8 cellular contexts compared by ENCODE assay signal in genomic region chr6:159762681-159763293, GRCh38. TPM values are rescaled to one million over a fixed set of nuclear protein-coding genes. Genes with fewer than 3 reads are reported as not detected.
A peak's percentile ranks its signal among the peaks of the same experiment; 100 is the strongest.
DNase-seq lines count a peak whose midpoint lies in the region; ATAC-seq and TF ChIP-seq lines count a peak whose summit lies in the region.

No MANE protein-coding gene starts in this region.

- no peaks in the 10 kb centered on the region for H4K20me1 ChIP-seq in KMS-11 (ENCODE audit: insufficient read depth)

- H3K27me3 ChIP-seq in KMS-11 (ENCODE audit: insufficient read depth, low read depth), result no peaks in the 10 kb centered on the region
- H3K27me3 ChIP-seq in skeletal muscle tissue (ENCODE audit: control insufficient read depth in 3 of 3, insufficient read depth in 3 of 3, low read length in 3 of 3), result no peaks in the 10 kb centered on the region

- H3K79me2 ChIP-seq in KMS-11 (ENCODE audit: insufficient read depth, low read depth), result no peaks in the 10 kb centered on the region

- H3K36me3 ChIP-seq in KMS-11 (ENCODE audit: insufficient read depth) (no peaks in the 10 kb centered on the region), skeletal muscle tissue (ENCODE audit: control insufficient read depth in 3 of 3, insufficient read depth in 3 of 3, low read length in 3 of 3) (peaks cover 17 to 25% (median 22%) of the 10 kb centered on the region in 3 donors)

- peak overlapping the region; percentile 95 for H3K27ac Mint-ChIP-seq in activated naive CD8-positive, alpha-beta T cell treated with anti-CD3 and anti-CD28 coated beads, Interleukin-2, amount 50 U/mL, for 24 hours

- H3K4me1 Mint-ChIP-seq in activated naive CD8-positive, alpha-beta T cell treated with anti-CD3 and anti-CD28 coated beads, Interleukin-2, amount 50 U/mL, for 24 hours, result peaks cover 35% of the 10 kb centered on the region

- peak overlapping the region; percentile 83 for H3K4me3 Mint-ChIP-seq in activated naive CD8-positive, alpha-beta T cell treated with anti-CD3 and anti-CD28 coated beads, Interleukin-2, amount 50 U/mL, for 24 hours

- H3K4me1 ChIP-seq in KMS-11 (ENCODE audit: low read depth, poor library complexity, severe bottlenecking), result peaks cover 13% of the 10 kb centered on the region
- peaks cover 13 to 21% (median 19%) of the 10 kb centered on the region in 3 donors for H3K4me1 ChIP-seq in skeletal muscle tissue (ENCODE audit: control insufficient read depth in 3 of 3, insufficient read depth in 3 of 3, low read length in 3 of 3)

- H3K4me3 ChIP-seq in AG04449 (ENCODE audit: low read depth, low read length) (peak overlapping the region; percentile 92), KMS-11 (IDR thresholded peaks at IDR 0.05; ENCODE audit: insufficient read depth, low read depth, low read length) (no peak overlapping the region), iPS-11a (ENCODE audit: low read depth, low read length) (peak overlapping the region; percentile 78), skeletal muscle tissue (ENCODE audit: low read length in 3 of 3) (peak overlapping the region; percentile 93 to 99 (median 99))

- CTCF ChIA-PET in AG04449 (lab: Yijun Ruan, JAX), result interaction anchor here (0.9 to 1.9 kb wide), 2 partner anchors 42 to 71 kb away, joined by 3 to 6 read pairs; no protein-coding TSS in a partner anchor

- DNase-seq in AG04449 (ENCODE audit: low read depth, low spot score) (no peak), middle frontal gyrus (ENCODE audit: extremely low spot score, low spot score) (no peak), KG1 (lab: John Stamatoyannopoulos, UW) (no peak)
- DNase-seq in activated naive CD8-positive, alpha-beta T cell treated with anti-CD3 and anti-CD28 coated beads, Interleukin-2, amount 50 U/mL, for 24 hours, result peak; percentile 16

- peak; percentile 5 for ATAC-seq in GM19023 (IDR thresholded peaks at IDR 0.05; ENCODE audit: unreplicated experiment)
- ATAC-seq in activated naive CD8-positive, alpha-beta T cell treated with anti-CD3 and anti-CD28 coated beads, Interleukin-2, amount 50 U/mL, for 24 hours, result no peak

- H3K9ac ChIP-seq in KMS-11 (peak overlapping the region; percentile 82; the same call in 1 of the 2 replicates), skeletal muscle tissue (ENCODE audit: low read depth in 1 of 3, low read length in 3 of 3) (peak overlapping the region; percentile 68 to 97 (median 81))

- H3K27ac ChIP-seq in KMS-11, result peak overlapping the region; percentile 40; the same call in 1 of the 2 replicates
- peak overlapping the region; percentile 91 for H3K27ac ChIP-seq in skeletal muscle tissue (ENCODE audit: low read depth, low read length)

- no peaks in the 10 kb centered on the region for H3K9me3 Mint-ChIP-seq in activated naive CD8-positive, alpha-beta T cell treated with anti-CD3 and anti-CD28 coated beads, Interleukin-2, amount 50 U/mL, for 24 hours

- peaks cover 35% of the 10 kb centered on the region for H3K36me3 Mint-ChIP-seq in activated naive CD8-positive, alpha-beta T cell treated with anti-CD3 and anti-CD28 coated beads, Interleukin-2, amount 50 U/mL, for 24 hours (ENCODE audit: low read depth)

- peak overlapping the region; percentile 58 for H3K4me2 ChIP-seq in KMS-11

- no peaks in the 10 kb centered on the region for H3K27me3 Mint-ChIP-seq in activated naive CD8-positive, alpha-beta T cell treated with anti-CD3 and anti-CD28 coated beads, Interleukin-2, amount 50 U/mL, for 24 hours

- POLR2A ChIA-PET in AG04449 (lab: Yijun Ruan, JAX), result no interaction called here

- H3K9me3 ChIP-seq in skeletal muscle tissue (ENCODE audit: control insufficient read depth in 3 of 3, low read length in 3 of 3), result no peaks in the 10 kb centered on the region

- TF ChIP-seq CTCF in AG04449 (IDR thresholded peaks at IDR 0.05; ENCODE audit: insufficient read depth, low read length, missing control alignments), result no peak
- TF ChIP-seq CTCF in KMS-11 (conservative IDR thresholded peaks at IDR 0.05; ENCODE audit: low read depth, low read length), result no peak

- peak overlapping the region; percentile 90 for H2AFZ ChIP-seq in KMS-11 (ENCODE audit: low read depth)

RNA-seq across cellular contexts. Expression of gene ACAT2, which starts 0.9 kb away (rescaled TPM):
- 5.2 TPM for total RNA-seq in skeletal muscle tissue

RNA-seq across cellular contexts. Expression of gene TCP1, which starts 26.6 kb away (rescaled TPM):
- 203 TPM for total RNA-seq in skeletal muscle tissue

RNA-seq across cellular contexts. Expression of gene MRPL18, which starts 27.5 kb away (rescaled TPM):
- 81.4 TPM for total RNA-seq in skeletal muscle tissue

RNA-seq across cellular contexts. Expression of gene WTAP, which starts 35.5 kb away (rescaled TPM):
- 64.7 TPM for total RNA-seq in skeletal muscle tissue

RNA-seq across cellular contexts. Expression of gene PNLDC1, which starts 37.3 kb away (rescaled TPM):
- total RNA-seq in skeletal muscle tissue, result not detected
